In the genomic region with DNA sequence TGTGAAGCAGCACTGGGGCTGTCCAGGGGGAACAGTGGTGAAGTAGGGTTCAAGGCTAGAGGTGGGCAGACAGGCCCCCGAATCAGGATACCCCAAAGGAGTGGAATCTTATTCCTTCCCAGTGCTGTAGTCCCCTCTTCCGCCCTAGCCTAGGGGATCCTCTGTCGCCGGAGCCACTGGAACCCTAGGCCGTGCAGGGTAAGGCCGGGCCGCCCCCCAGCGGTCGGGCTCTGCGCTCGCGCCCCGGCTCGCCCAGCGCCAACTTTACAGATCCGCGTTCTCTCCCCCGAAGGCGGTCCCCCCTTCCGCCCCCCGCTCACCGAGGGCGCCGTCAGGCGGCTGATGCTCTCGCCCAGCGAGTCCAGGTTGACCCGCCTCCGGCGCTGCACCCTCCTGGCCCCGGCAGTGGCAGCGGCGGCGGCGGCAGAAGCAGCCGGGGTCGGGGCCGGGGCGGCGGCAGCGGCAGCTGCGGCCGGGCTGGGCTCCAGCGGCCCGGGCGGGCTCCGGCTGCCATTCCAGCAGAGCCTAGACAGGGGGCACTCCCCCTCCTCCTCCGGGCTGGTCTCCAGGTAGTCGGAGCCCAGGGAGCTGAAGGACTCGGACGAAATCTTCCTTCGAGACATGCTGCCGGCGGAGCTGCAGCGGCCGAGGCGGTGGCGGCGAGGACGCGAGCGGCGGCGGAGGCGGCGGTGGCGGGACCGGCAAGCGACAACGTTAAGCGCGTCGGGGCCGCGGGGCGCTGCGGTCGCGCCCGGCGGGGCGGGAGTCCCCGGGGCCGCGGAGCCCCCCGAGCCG, we compare ENCODE assay signal across 1 cellular context.
TF ChIP-seq lines count a peak whose summit lies in the region.

No MANE protein-coding gene starts in this region.

TF ChIP-seq in SK-N-SH, 30 proteins besides CTCF, POLR2A, EP300 and RAD21 (continued from another document):
- TF ChIP-seq, protein P1, sequence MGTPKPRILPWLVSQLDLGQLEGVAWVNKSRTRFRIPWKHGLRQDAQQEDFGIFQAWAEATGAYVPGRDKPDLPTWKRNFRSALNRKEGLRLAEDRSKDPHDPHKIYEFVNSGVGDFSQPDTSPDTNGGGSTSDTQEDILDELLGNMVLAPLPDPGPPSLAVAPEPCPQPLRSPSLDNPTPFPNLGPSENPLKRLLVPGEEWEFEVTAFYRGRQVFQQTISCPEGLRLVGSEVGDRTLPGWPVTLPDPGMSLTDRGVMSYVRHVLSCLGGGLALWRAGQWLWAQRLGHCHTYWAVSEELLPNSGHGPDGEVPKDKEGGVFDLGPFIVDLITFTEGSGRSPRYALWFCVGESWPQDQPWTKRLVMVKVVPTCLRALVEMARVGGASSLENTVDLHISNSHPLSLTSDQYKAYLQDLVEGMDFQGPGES (IDR thresholded peaks at IDR 0.05; ENCODE audit: low read depth, low read length): no peak
- TF ChIP-seq, protein P2, sequence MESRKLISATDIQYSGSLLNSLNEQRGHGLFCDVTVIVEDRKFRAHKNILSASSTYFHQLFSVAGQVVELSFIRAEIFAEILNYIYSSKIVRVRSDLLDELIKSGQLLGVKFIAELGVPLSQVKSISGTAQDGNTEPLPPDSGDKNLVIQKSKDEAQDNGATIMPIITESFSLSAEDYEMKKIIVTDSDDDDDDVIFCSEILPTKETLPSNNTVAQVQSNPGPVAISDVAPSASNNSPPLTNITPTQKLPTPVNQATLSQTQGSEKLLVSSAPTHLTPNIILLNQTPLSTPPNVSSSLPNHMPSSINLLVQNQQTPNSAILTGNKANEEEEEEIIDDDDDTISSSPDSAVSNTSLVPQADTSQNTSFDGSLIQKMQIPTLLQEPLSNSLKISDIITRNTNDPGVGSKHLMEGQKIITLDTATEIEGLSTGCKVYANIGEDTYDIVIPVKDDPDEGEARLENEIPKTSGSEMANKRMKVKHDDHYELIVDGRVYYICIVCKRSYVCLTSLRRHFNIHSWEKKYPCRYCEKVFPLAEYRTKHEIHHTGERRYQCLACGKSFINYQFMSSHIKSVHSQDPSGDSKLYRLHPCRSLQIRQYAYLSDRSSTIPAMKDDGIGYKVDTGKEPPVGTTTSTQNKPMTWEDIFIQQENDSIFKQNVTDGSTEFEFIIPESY (IDR thresholded peaks at IDR 0.05; ENCODE audit: borderline replicate concordance, low read depth): no peak
- no peak for TF ChIP-seq FOXM1 (IDR thresholded peaks at IDR 0.05; ENCODE audit: low read depth)
